Comparison of ENCODE assay signal across 1 cellular context in the genomic region with DNA sequence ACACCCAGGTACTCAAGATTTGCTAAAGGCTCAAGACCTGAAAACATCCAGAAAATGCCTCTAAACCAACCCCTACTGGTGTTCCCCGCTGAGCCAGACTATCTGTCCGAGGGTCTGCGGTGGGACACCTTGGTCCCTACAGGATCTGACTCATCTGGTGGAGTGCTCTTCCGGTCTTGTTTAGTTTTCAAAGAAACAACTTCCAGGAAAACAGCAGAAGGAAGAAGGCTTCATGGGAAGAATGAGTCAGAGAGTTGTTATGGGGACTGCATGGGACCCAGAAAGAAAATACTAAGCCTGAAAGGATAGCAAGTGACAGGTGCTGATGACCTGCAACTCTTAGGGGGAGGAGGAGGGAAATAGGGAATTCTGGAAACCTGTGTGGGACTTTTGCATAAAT.
TF ChIP-seq lines count a peak whose summit lies in the region.

No MANE protein-coding gene starts in this region.

TF ChIP-seq in WTC11, 78 proteins besides CTCF, POLR2A, EP300 and RAD21 (continued from another document):
- no peak for TF ChIP-seq ZBTB43 (CRISPR knock-in tag; IDR thresholded peaks at IDR 0.05)
- TF ChIP-seq RELA (CRISPR knock-in tag; IDR thresholded peaks at IDR 0.05; ENCODE audit: borderline replicate concordance), result no peak
- no peak for TF ChIP-seq ZNF121 (CRISPR knock-in tag; IDR thresholded peaks at IDR 0.05)
- no peak for TF ChIP-seq EMX1 (CRISPR knock-in tag; IDR thresholded peaks at IDR 0.05)
TF ChIP-seq in WTC11: peak in this region for 0.
